7 cellular contexts compared by ENCODE assay signal in genomic region chr3:94775746-94776145, GRCh38.
"Had no signal": no experiment of that assay in that cellular context is flagged by ENCODE, and none has a peak within 500 bp of the region (broad histone marks: within the 10 kb centered on the region; RNA-seq: fewer than 3 reads in every experiment).

No MANE protein-coding gene starts in this region.

- H3K4me3 ChIP-seq: K562 had no signal

- DNase-seq: IMR-90, KBM-7, KG1 had no signal

- ATAC-seq: HepG2, K562 had no signal

- H3K27ac ChIP-seq: HL-60 had no signal

- FAIRE-seq: HepG2, HTR-8/SVneo, K562 had no signal
